Comparison of ENCODE assay signal across 9 cellular contexts in genomic region chr12:52871291-52871961, GRCh38. TPM values are rescaled to one million over a fixed set of nuclear protein-coding genes. Genes with fewer than 3 reads are reported as not detected.
DNase-seq lines count a peak whose midpoint lies in the region; ATAC-seq and TF ChIP-seq lines count a peak whose summit lies in the region.
"Had no signal": no experiment of that assay in that cellular context is flagged by ENCODE, and none has a peak within 500 bp of the region (broad histone marks: within the 10 kb centered on the region; RNA-seq: fewer than 3 reads in every experiment).

No MANE protein-coding gene starts in this region.

- H3K27ac ChIP-seq in osteoblast (ENCODE audit: low read depth, low read length), result peak overlapping the region; percentile 76
- H3K27ac ChIP-seq in SJCRH30, result no peak overlapping the region
- H3K27ac ChIP-seq in OCI-LY7 (ENCODE audit: low read depth, low read length, poor library complexity, severe bottlenecking), result no peak overlapping the region

- no TSS peak for BruUV-seq in OCI-LY7 (replicated peaks; lab: Mats Ljungman, UMichigan)

- no peaks in the 10 kb centered on the region for H3K9me3 ChIP-seq in osteoblast (ENCODE audit: low read depth, low read length)
- H3K9me3 ChIP-seq in SJCRH30 (replicated peaks), result no peaks in the 10 kb centered on the region
- H3K9me3 ChIP-seq in OCI-LY7 (ENCODE audit: low read length), result no peaks in the 10 kb centered on the region

- intact Hi-C loops in OCI-LY7 (cut with micrococcal nuclease; ENCODE audit: unreplicated experiment), result loop anchor here (2.0 kb wide), 1 partner anchor 289 kb away; no protein-coding TSS in a partner anchor

- H3K79me2 ChIP-seq in osteoblast (ENCODE audit: insufficient read depth, low read length), result no peaks in the 10 kb centered on the region
- H3K79me2 ChIP-seq in OCI-LY7 (ENCODE audit: insufficient read depth, low read depth, low read length), result no peaks in the 10 kb centered on the region

- ATAC-seq in esophagus mucosa (peak; percentile 76), HG02870 (IDR thresholded peaks at IDR 0.05; ENCODE audit: unreplicated experiment) (no peak), HG02763 (IDR thresholded peaks at IDR 0.05; ENCODE audit: unreplicated experiment) (no peak)

- H2AFZ ChIP-seq in osteoblast (ENCODE audit: low read length) (peak overlapping the region; percentile 15), OCI-LY7 (ENCODE audit: low read length) (no peak overlapping the region)

- H3K4me2 ChIP-seq in osteoblast (ENCODE audit: insufficient read depth, low read length) (peak overlapping the region; percentile 35), OCI-LY7 (ENCODE audit: low read length) (no peak overlapping the region)

- no peaks in the 10 kb centered on the region for H4K20me1 ChIP-seq in osteoblast (ENCODE audit: insufficient read depth, low read length)
- no peaks in the 10 kb centered on the region for H4K20me1 ChIP-seq in OCI-LY7 (ENCODE audit: insufficient read depth, low read length)

- peak; percentile 82 for DNase-seq in AG20443 (ENCODE audit: low spot score)
- peak; percentile 70 for DNase-seq in NCI-H460 (ENCODE audit: extremely low read depth, low read depth)
- DNase-seq in osteoblast (ENCODE audit: insufficient read length, low spot score, missing footprints), result peak; percentile 96
- no peak for DNase-seq in SJCRH30
- no peak for DNase-seq in OCI-LY7 (ENCODE audit: low spot score)
- DNase-seq: GOT3 had no signal

- H3K4me1 ChIP-seq in osteoblast (ENCODE audit: insufficient read depth, low read length) (peaks cover 37% of the 10 kb centered on the region), SJCRH30 (peaks cover 26% of the 10 kb centered on the region), OCI-LY7 (ENCODE audit: insufficient read depth, low read length, poor library complexity, severe bottlenecking) (peaks cover 17% of the 10 kb centered on the region)

- no peaks in the 10 kb centered on the region for H3K27me3 ChIP-seq in osteoblast (ENCODE audit: insufficient read depth, low read length)
- no peaks in the 10 kb centered on the region for H3K27me3 ChIP-seq in SJCRH30

- POLR2A ChIA-PET in OCI-LY7 (lab: Charles Lee), result no interaction called here

- H3K36me3 ChIP-seq in osteoblast (ENCODE audit: insufficient read depth, low read length), result no peaks in the 10 kb centered on the region
- H3K36me3 ChIP-seq in SJCRH30, result no peaks in the 10 kb centered on the region
- no peaks in the 10 kb centered on the region for H3K36me3 ChIP-seq in OCI-LY7 (ENCODE audit: insufficient read depth, low read length)

- H3K4me3 ChIP-seq in osteoblast (ENCODE audit: insufficient read depth, low read length), result peak overlapping the region; percentile 7
- H3K4me3 ChIP-seq in SJCRH30, result no peak overlapping the region
- H3K4me3 ChIP-seq in OCI-LY7 (ENCODE audit: low read depth, low read length, poor library complexity, severe bottlenecking), result no peak overlapping the region

- TF ChIP-seq CTCF in osteoblast (IDR thresholded peaks at IDR 0.05; ENCODE audit: extremely low read depth, low read depth, low read length), result no peak
- TF ChIP-seq CTCF in OCI-LY7 (conservative IDR thresholded peaks at IDR 0.05; ENCODE audit: low read length), result no peak

- H3K9me2 ChIP-seq in OCI-LY7 (ENCODE audit: insufficient read depth, low read length), result no peaks in the 10 kb centered on the region

- CTCF ChIA-PET in OCI-LY7 (lab: Charles Lee; ENCODE audit: unreplicated experiment), result interaction anchor here (1.4 kb wide), 1 partner anchor 9 kb away, joined by 11 read pairs; no protein-coding TSS in a partner anchor

RNA-seq across cellular contexts. Expression of gene KRT78, which starts 22.6 kb away (rescaled TPM):
- not detected in 2 replicates for total RNA-seq in NCI-H460 (2014; rRNA removed; shearing (Covaris generic))
- not detected in 2 replicates for polyA plus RNA-seq in NCI-H460 (2014; cell fraction: nucleus; rRNA removed)
- 291 TPM for total RNA-seq in esophagus mucosa
- not detected in 2 replicates for total RNA-seq in osteoblast
- not detected in 2 replicates for total RNA-seq in SJCRH30 (2014; rRNA removed; shearing (Covaris generic))
- not detected in 2 replicates for total RNA-seq in OCI-LY7 (2014; rRNA removed; shearing (Covaris generic))
- not detected in 2 replicates for total RNA-seq in OCI-LY7 (2022)

RNA-seq across cellular contexts. Expression of gene KRT8, which starts 33.5 kb away (rescaled TPM):
- 441 and 447 TPM in 2 replicates for total RNA-seq in NCI-H460 (2014; rRNA removed; shearing (Covaris generic))
- polyA plus RNA-seq in NCI-H460 (2014; cell fraction: nucleus; rRNA removed), result 980 and 1,039 TPM in 2 replicates
- total RNA-seq in esophagus mucosa (40.1 TPM), osteoblast (2.9 and 5.1 TPM in 2 replicates), OCI-LY7 (2022) (0.89 TPM in 2 replicates)
- total RNA-seq in SJCRH30 (2014; rRNA removed; shearing (Covaris generic)), result 1.7 and 2.4 TPM in 2 replicates
- total RNA-seq in OCI-LY7 (2014; rRNA removed; shearing (Covaris generic)), result 0.16 TPM in 1 of 2 replicates, not detected in the other

RNA-seq across cellular contexts. Expression of gene KRT79, which starts 37.3 kb away (rescaled TPM):
- not detected in 2 replicates for total RNA-seq in NCI-H460 (2014; rRNA removed; shearing (Covaris generic))
- polyA plus RNA-seq in NCI-H460 (2014; cell fraction: nucleus; rRNA removed), result not detected in 2 replicates
- total RNA-seq in esophagus mucosa (0.32 TPM), osteoblast (not detected in 2 replicates), OCI-LY7 (2022) (not detected in 2 replicates)
- not detected in 2 replicates for total RNA-seq in SJCRH30 (2014; rRNA removed; shearing (Covaris generic))
- total RNA-seq in OCI-LY7 (2014; rRNA removed; shearing (Covaris generic)), result not detected in 2 replicates

RNA-seq across cellular contexts. Expression of gene KRT4, which starts 57.5 kb away (rescaled TPM):
- total RNA-seq in NCI-H460 (2014; rRNA removed; shearing (Covaris generic)), result not detected in 2 replicates
- 0.18 TPM in 1 of 2 replicates, not detected in the other for polyA plus RNA-seq in NCI-H460 (2014; cell fraction: nucleus; rRNA removed)
- total RNA-seq in esophagus mucosa (1,080 TPM), osteoblast (not detected in 2 replicates), OCI-LY7 (2022) (not detected in 2 replicates)
- not detected in 2 replicates for total RNA-seq in SJCRH30 (2014; rRNA removed; shearing (Covaris generic))
- not detected in 2 replicates for total RNA-seq in OCI-LY7 (2014; rRNA removed; shearing (Covaris generic))

Comparison
In these comparisons a context has a peak if more than half of its experiments do, and no peak if none do; other contexts are left out.
1. DNase-seq: peak in AG20443 (single experiment), NCI-H460 (single experiment) and osteoblast (single experiment); none in SJCRH30 (0 of 2) and OCI-LY7 (single experiment).
2. RNA of gene KRT78, which starts 22.6 kb away (total RNA-seq): 291 TPM in esophagus mucosa (single experiment); not detected in OCI-LY7, not detected in NCI-H460, not detected in osteoblast and not detected in SJCRH30; every median in the first group is over 100 times any median in the second.
3. RNA of gene KRT8, which starts 33.5 kb away (total RNA-seq): 441 to 447 TPM in NCI-H460; 40.1 TPM in esophagus mucosa (single experiment), 2.9 to 5.1 TPM in osteoblast, 1.7 to 2.4 TPM in SJCRH30 and 0.16 to 0.89 TPM in OCI-LY7; every median in the first group is over 10 times any median in the second.